In the genomic region with DNA sequence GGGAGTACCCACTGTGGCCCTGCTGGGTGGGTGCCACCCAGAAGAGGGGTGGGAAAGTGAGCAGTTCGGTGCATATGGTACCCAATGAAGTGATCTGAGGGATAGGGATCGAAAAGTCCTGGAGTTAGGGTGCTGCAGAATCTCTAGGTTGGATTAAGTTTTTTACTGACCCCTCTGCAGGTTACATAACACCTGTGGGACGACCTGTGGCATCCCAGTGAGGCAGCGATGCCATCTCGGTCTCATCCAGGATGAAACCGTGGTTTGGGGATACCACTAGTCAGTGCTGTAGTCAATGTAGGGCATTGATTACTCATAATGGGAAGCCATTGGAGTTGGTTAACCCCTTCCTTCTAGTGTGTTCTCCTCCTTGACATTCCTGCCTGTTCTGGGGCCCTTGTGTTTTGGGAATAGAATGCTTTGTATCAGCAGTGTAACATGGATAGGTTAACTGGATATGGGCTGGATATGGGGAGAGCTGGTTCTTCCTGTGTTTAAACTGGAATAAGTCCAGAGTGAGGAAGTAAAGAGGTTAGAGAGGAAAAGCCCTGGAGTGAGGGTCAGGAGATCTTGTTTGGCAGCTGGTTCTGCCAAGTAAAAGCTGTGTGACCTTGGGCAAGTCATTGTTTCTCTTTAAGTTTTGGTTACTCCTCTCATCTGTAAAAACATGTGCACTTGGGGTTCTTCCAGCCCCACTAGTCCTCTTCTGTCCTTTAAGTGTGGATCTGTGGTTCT, we compare ENCODE assay signal across 9 cellular contexts. TPM values are rescaled to one million over a fixed set of nuclear protein-coding genes. Genes with fewer than 3 reads are reported as not detected.
DNase-seq lines count a peak whose midpoint lies in the region; ATAC-seq and TF ChIP-seq lines count a peak whose summit lies in the region.
"Had no signal": no experiment of that assay in that cellular context is flagged by ENCODE, and none has a peak within 500 bp of the region (broad histone marks: within the 10 kb centered on the region; RNA-seq: fewer than 3 reads in every experiment).

No MANE protein-coding gene starts in this region.

- H3K9me3 ChIP-seq in vagina: no peaks in the 10 kb centered on the region
- H3K9me3 ChIP-seq: transverse colon had no signal

- TF ChIP-seq POLR2A in vagina (IDR thresholded peaks at IDR 0.05): no peak

- H3K4me1 Mint-ChIP-seq in activated naive CD4-positive, alpha-beta T cell treated with anti-CD3 and anti-CD28 coated beads for 36 hours (ENCODE audit: low read depth): peaks cover 32% of the 10 kb centered on the region
- peaks cover 19% of the 10 kb centered on the region for H3K4me1 Mint-ChIP-seq in T-helper 2 cell treated with Interferon-gamma antibody and Interleukin-4, amounts not matched to agents 5 μg/mL and 100 μg/mL, for 36 hours (ENCODE audit: low read depth)
- peaks cover 18 to 22% of the 10 kb centered on the region in 2 donors for H3K4me1 Mint-ChIP-seq in immature natural killer cell

- intact Hi-C loops in activated naive CD4-positive, alpha-beta T cell treated with anti-CD3 and anti-CD28 coated beads for 36 hours (cut with micrococcal nuclease): loop anchor here (2.0 to 10.0 kb wide), 4 partner anchors 293 to 1863 kb away; a partner anchor contains a TSS
- intact Hi-C loops in vagina (cut with DNase I): no loop called here

- no peaks in the 10 kb centered on the region for H3K36me3 ChIP-seq in vagina
- H3K36me3 ChIP-seq: transverse colon had no signal

- peak overlapping the region; percentile 78 for H3K4me3 Mint-ChIP-seq in activated naive CD4-positive, alpha-beta T cell treated with anti-CD3 and anti-CD28 coated beads for 36 hours
- peak overlapping the region; percentile 85 for H3K4me3 Mint-ChIP-seq in T-helper 2 cell treated with Interferon-gamma antibody and Interleukin-4, amounts not matched to agents 5 μg/mL and 100 μg/mL, for 36 hours
- peak overlapping the region; percentile 89 to 100 (median 93) for H3K4me3 Mint-ChIP-seq in immature natural killer cell

- no peak overlapping the region for H3K4me3 ChIP-seq in vagina

- CTCF ChIA-PET in activated naive CD4-positive, alpha-beta T cell treated with anti-CD3 and anti-CD28 coated beads for 36 hours (lab: Charles Lee): interaction anchor here (0.6 to 2.7 kb wide), 3 partner anchors 31 to 248 kb away, joined by 3 to 14 read pairs (median 4); no protein-coding TSS in a partner anchor

- peak overlapping the region; percentile 88 for H3K27ac Mint-ChIP-seq in activated naive CD4-positive, alpha-beta T cell treated with anti-CD3 and anti-CD28 coated beads for 36 hours
- H3K27ac Mint-ChIP-seq in T-helper 2 cell treated with Interferon-gamma antibody and Interleukin-4, amounts not matched to agents 5 μg/mL and 100 μg/mL, for 36 hours: peak overlapping the region; percentile 92
- H3K27ac Mint-ChIP-seq in immature natural killer cell: peak overlapping the region in 4 of 6 donors; percentile 86 to 98 (median 94)

- no peak for TF ChIP-seq CTCF in vagina (IDR thresholded peaks at IDR 0.05)

- H3K27me3 Mint-ChIP-seq in activated naive CD4-positive, alpha-beta T cell treated with anti-CD3 and anti-CD28 coated beads for 36 hours (ENCODE audit: low read depth): no peaks in the 10 kb centered on the region
- H3K27me3 Mint-ChIP-seq in T-helper 2 cell treated with Interferon-gamma antibody and Interleukin-4, amounts not matched to agents 5 μg/mL and 100 μg/mL, for 36 hours (ENCODE audit: low read depth): peaks cover 34% of the 10 kb centered on the region
- peaks cover 0 to 3% (median 3%) of the 10 kb centered on the region in 3 donors for H3K27me3 Mint-ChIP-seq in immature natural killer cell (ENCODE audit: low read depth in 3 of 3)

- peaks cover 5% of the 10 kb centered on the region for H3K9me3 Mint-ChIP-seq in activated naive CD4-positive, alpha-beta T cell treated with anti-CD3 and anti-CD28 coated beads for 36 hours
- H3K9me3 Mint-ChIP-seq in T-helper 2 cell treated with Interferon-gamma antibody and Interleukin-4, amounts not matched to agents 5 μg/mL and 100 μg/mL, for 36 hours: no peaks in the 10 kb centered on the region
- peaks cover 0 to 4% (median 0%) of the 10 kb centered on the region in 6 donors for H3K9me3 Mint-ChIP-seq in immature natural killer cell

- H3K27me3 ChIP-seq in vagina: no peaks in the 10 kb centered on the region
- H3K27me3 ChIP-seq: transverse colon had no signal

- no peak for ATAC-seq in HG02571 (IDR thresholded peaks at IDR 0.05; ENCODE audit: unreplicated experiment)

- H3K36me3 Mint-ChIP-seq in activated naive CD4-positive, alpha-beta T cell treated with anti-CD3 and anti-CD28 coated beads for 36 hours (ENCODE audit: low read depth): no peaks in the 10 kb centered on the region
- no peaks in the 10 kb centered on the region for H3K36me3 Mint-ChIP-seq in T-helper 2 cell treated with Interferon-gamma antibody and Interleukin-4, amounts not matched to agents 5 μg/mL and 100 μg/mL, for 36 hours (ENCODE audit: low read depth)
- H3K36me3 Mint-ChIP-seq in immature natural killer cell: no peaks in the 10 kb centered on the region

- peak overlapping the region; percentile 82 for H3K27ac ChIP-seq in vagina

- no peak for DNase-seq in activated naive CD4-positive, alpha-beta T cell treated with anti-CD3 and anti-CD28 coated beads for 36 hours
- no peak for DNase-seq in activated naive CD4-positive, alpha-beta T cell treated with anti-CD3 and anti-CD28 coated beads, Interleukin-2, amount 50 U/mL, for 16 hours
- no peak for DNase-seq in T-helper 2 cell treated with Interferon-gamma antibody and Interleukin-4, amounts not matched to agents 5 μg/mL and 100 μg/mL, for 36 hours (ENCODE audit: low spot score)
- no peak for DNase-seq in immature natural killer cell
- DNase-seq in vagina (ENCODE audit: extremely low spot score in 2 of 2): peak in 1 of 2 donors; percentile 72
- no peak for DNase-seq in NCI-H526 (lab: John Stamatoyannopoulos, UW)
- DNase-seq in DMS153 treated with DMSO at 0.1 percent for 48 hours (lab: John Stamatoyannopoulos, UW; ENCODE audit: unreplicated experiment): no peak

- H3K4me1 ChIP-seq in vagina: peaks cover 9% of the 10 kb centered on the region

RNA-seq across cellular contexts. Expression of a gene that starts 42.8 kb away (rescaled TPM):
- 10 to 100 TPM; 67.4 to 67.7 TPM for total RNA-seq in activated naive CD4-positive, alpha-beta T cell treated with anti-CD3 and anti-CD28 coated beads for 36 hours
- under 1 TPM in 2 of 3 donors, not detected in 1; 0.40 to 0.70 TPM for polyA plus RNA-seq in immature natural killer cell
- total RNA-seq in vagina: 34.9 TPM
